Comparison of ENCODE assay signal across 16 cellular contexts in genomic region chr14:64700894-64701293, GRCh38.
"Had no signal": no experiment of that assay in that cellular context is flagged by ENCODE, and none has a peak within 500 bp of the region (broad histone marks: within the 10 kb centered on the region; RNA-seq: fewer than 3 reads in every experiment).

No MANE protein-coding gene starts in this region.

- H3K36me3 Mint-ChIP-seq: activated naive CD8-positive, alpha-beta T cell; brain had no signal

- H3K27ac Mint-ChIP-seq: activated CD8-positive, alpha-beta memory T cell treated with anti-CD3 and anti-CD28 coated beads, Interleukin-2, amount 10 ng/mL, durations not matched to agents 7 days and 5 days; activated naive CD8-positive, alpha-beta T cell; activated T-cell treated with anti-CD3 and anti-CD28 coated beads, Interleukin-2, amount 50 U/mL, for 24 hours had no signal

- DNase-seq: activated CD4-positive, alpha-beta T cell treated with anti-CD3 and anti-CD28 coated beads for 1 hour; activated CD4-positive, alpha-beta T cell treated with anti-CD3 and anti-CD28 coated beads, Interleukin-2, amount 50 U/mL, for 48 hours; activated CD8-positive, alpha-beta memory T cell treated with anti-CD3 and anti-CD28 coated beads, Interleukin-2, amount 10 ng/mL, durations not matched to agents 7 days and 5 days; activated effector memory CD4-positive, alpha-beta T cell treated with Interleukin-2 at 50 U/mL for 16 hours; activated T-cell treated with anti-CD3 and anti-CD28 coated beads, Interleukin-2, amount 50 U/mL, for 24 hours; cerebellar nuclear complex; esophagus squamous epithelium; foreskin fibroblast; naive thymus-derived CD4-positive, alpha-beta T cell; stimulated activated CD4-positive, alpha-beta T cell treated with anti-CD3 and anti-CD28 coated beads, Interleukin-12 subunit alpha, Interleukin-12 subunit beta, amount 100 ng/mL, for 4 hours; stimulated activated CD8-positive, alpha-beta memory T cell treated with anti-CD3 and anti-CD28 coated beads, Interleukin-4, amount 100 ng/mL, for 48 hours; stimulated activated naive CD8-positive, alpha-beta T cell treated with anti-CD3 and anti-CD28 coated beads, Interleukin-15, Interleukin-2, amounts not matched to agents 100 U/mL and 50 U/mL, for 24 hours; T-helper 9 cell; testis had no signal

- H3K27me3 ChIP-seq: testis had no signal

- H3K27ac ChIP-seq: testis had no signal

- H3K9me3 ChIP-seq: esophagus squamous epithelium, testis had no signal

- H3K4me3 Mint-ChIP-seq: activated CD8-positive, alpha-beta memory T cell treated with anti-CD3 and anti-CD28 coated beads, Interleukin-2, amount 10 ng/mL, durations not matched to agents 7 days and 5 days; activated naive CD8-positive, alpha-beta T cell; activated T-cell treated with anti-CD3 and anti-CD28 coated beads, Interleukin-2, amount 50 U/mL, for 24 hours; naive thymus-derived CD4-positive, alpha-beta T cell had no signal

- H3K36me3 ChIP-seq: esophagus squamous epithelium had no signal

- ATAC-seq: activated CD8-positive, alpha-beta memory T cell treated with anti-CD3 and anti-CD28 coated beads, Interleukin-2, amount 10 ng/mL, durations not matched to agents 7 days and 5 days; naive thymus-derived CD4-positive, alpha-beta T cell; stimulated activated naive CD8-positive, alpha-beta T cell treated with anti-CD3 and anti-CD28 coated beads, Interleukin-15, Interleukin-2, amounts not matched to agents 100 U/mL and 50 U/mL, for 24 hours had no signal

- H3K9me3 Mint-ChIP-seq: activated T-cell treated with anti-CD3 and anti-CD28 coated beads, Interleukin-2, amount 50 U/mL, for 24 hours had no signal

- H3K4me3 ChIP-seq: esophagus squamous epithelium, testis had no signal
